Comparison of ENCODE assay signal across 1 cellular context in genomic region chr19:55228403-55229031, GRCh38.
TF ChIP-seq lines count a peak whose summit lies in the region.

TSS of gene TMEM86B (minus strand) at chr19:55228763. CDS start at chr19:55228741, 22 bp downstream.

TF ChIP-seq in HepG2, 621 proteins besides CTCF, POLR2A, EP300 and RAD21 (continued from another document):
- no peak for TF ChIP-seq ZNF646 (CRISPR knock-in tag; IDR thresholded peaks at IDR 0.05)
- TF ChIP-seq, protein P1, sequence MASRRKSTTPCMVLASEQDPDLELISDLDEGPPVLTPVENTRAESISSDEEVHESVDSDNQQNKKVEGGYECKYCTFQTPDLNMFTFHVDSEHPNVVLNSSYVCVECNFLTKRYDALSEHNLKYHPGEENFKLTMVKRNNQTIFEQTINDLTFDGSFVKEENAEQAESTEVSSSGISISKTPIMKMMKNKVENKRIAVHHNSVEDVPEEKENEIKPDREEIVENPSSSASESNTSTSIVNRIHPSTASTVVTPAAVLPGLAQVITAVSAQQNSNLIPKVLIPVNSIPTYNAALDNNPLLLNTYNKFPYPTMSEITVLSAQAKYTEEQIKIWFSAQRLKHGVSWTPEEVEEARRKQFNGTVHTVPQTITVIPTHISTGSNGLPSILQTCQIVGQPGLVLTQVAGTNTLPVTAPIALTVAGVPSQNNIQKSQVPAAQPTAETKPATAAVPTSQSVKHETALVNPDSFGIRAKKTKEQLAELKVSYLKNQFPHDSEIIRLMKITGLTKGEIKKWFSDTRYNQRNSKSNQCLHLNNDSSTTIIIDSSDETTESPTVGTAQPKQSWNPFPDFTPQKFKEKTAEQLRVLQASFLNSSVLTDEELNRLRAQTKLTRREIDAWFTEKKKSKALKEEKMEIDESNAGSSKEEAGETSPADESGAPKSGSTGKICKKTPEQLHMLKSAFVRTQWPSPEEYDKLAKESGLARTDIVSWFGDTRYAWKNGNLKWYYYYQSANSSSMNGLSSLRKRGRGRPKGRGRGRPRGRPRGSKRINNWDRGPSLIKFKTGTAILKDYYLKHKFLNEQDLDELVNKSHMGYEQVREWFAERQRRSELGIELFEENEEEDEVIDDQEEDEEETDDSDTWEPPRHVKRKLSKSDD (CRISPR knock-in tag; IDR thresholded peaks at IDR 0.05; ENCODE audit: low read depth) = no peak
- TF ChIP-seq, protein P2, sequence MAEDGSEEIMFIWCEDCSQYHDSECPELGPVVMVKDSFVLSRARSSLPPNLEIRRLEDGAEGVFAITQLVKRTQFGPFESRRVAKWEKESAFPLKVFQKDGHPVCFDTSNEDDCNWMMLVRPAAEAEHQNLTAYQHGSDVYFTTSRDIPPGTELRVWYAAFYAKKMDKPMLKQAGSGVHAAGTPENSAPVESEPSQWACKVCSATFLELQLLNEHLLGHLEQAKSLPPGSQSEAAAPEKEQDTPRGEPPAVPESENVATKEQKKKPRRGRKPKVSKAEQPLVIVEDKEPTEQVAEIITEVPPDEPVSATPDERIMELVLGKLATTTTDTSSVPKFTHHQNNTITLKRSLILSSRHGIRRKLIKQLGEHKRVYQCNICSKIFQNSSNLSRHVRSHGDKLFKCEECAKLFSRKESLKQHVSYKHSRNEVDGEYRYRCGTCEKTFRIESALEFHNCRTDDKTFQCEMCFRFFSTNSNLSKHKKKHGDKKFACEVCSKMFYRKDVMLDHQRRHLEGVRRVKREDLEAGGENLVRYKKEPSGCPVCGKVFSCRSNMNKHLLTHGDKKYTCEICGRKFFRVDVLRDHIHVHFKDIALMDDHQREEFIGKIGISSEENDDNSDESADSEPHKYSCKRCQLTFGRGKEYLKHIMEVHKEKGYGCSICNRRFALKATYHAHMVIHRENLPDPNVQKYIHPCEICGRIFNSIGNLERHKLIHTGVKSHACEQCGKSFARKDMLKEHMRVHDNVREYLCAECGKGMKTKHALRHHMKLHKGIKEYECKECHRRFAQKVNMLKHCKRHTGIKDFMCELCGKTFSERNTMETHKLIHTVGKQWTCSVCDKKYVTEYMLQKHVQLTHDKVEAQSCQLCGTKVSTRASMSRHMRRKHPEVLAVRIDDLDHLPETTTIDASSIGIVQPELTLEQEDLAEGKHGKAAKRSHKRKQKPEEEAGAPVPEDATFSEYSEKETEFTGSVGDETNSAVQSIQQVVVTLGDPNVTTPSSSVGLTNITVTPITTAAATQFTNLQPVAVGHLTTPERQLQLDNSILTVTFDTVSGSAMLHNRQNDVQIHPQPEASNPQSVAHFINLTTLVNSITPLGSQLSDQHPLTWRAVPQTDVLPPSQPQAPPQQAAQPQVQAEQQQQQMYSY (CRISPR knock-in tag; IDR thresholded peaks at IDR 0.05) = peak; percentile 23; the same call in 1 of the 2 replicates
- TF ChIP-seq ZNF136 (CRISPR knock-in tag; IDR thresholded peaks at IDR 0.05; ENCODE audit: low read depth) = no peak
- TF ChIP-seq, protein P3, sequence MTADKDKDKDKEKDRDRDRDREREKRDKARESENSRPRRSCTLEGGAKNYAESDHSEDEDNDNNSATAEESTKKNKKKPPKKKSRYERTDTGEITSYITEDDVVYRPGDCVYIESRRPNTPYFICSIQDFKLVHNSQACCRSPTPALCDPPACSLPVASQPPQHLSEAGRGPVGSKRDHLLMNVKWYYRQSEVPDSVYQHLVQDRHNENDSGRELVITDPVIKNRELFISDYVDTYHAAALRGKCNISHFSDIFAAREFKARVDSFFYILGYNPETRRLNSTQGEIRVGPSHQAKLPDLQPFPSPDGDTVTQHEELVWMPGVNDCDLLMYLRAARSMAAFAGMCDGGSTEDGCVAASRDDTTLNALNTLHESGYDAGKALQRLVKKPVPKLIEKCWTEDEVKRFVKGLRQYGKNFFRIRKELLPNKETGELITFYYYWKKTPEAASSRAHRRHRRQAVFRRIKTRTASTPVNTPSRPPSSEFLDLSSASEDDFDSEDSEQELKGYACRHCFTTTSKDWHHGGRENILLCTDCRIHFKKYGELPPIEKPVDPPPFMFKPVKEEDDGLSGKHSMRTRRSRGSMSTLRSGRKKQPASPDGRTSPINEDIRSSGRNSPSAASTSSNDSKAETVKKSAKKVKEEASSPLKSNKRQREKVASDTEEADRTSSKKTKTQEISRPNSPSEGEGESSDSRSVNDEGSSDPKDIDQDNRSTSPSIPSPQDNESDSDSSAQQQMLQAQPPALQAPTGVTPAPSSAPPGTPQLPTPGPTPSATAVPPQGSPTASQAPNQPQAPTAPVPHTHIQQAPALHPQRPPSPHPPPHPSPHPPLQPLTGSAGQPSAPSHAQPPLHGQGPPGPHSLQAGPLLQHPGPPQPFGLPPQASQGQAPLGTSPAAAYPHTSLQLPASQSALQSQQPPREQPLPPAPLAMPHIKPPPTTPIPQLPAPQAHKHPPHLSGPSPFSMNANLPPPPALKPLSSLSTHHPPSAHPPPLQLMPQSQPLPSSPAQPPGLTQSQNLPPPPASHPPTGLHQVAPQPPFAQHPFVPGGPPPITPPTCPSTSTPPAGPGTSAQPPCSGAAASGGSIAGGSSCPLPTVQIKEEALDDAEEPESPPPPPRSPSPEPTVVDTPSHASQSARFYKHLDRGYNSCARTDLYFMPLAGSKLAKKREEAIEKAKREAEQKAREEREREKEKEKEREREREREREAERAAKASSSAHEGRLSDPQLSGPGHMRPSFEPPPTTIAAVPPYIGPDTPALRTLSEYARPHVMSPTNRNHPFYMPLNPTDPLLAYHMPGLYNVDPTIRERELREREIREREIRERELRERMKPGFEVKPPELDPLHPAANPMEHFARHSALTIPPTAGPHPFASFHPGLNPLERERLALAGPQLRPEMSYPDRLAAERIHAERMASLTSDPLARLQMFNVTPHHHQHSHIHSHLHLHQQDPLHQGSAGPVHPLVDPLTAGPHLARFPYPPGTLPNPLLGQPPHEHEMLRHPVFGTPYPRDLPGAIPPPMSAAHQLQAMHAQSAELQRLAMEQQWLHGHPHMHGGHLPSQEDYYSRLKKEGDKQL (CRISPR knock-in tag; IDR thresholded peaks at IDR 0.05; ENCODE audit: low read depth) = no peak
- TF ChIP-seq ZBTB7A (CRISPR knock-in tag; IDR thresholded peaks at IDR 0.05) = peak; percentile 61; the same call in 1 of the 2 replicates
- no peak for TF ChIP-seq HMGA1 (CRISPR knock-in tag; conservative IDR thresholded peaks at IDR 0.05)
- TF ChIP-seq U2AF1 (optimal IDR thresholded peaks at IDR 0.05; ENCODE audit: low read depth, low read length) = no peak
- no peak for TF ChIP-seq CREM (IDR thresholded peaks at IDR 0.05)
- TF ChIP-seq CREM (CRISPR knock-in tag; IDR thresholded peaks at IDR 0.05) = no peak
- TF ChIP-seq RCOR2 (CRISPR knock-in tag; IDR thresholded peaks at IDR 0.05) = no peak
- TF ChIP-seq CBX2 (IDR thresholded peaks at IDR 0.05; ENCODE audit: low read depth, low read length) = no peak
- no peak for TF ChIP-seq CBX2 (CRISPR knock-in tag; IDR thresholded peaks at IDR 0.05; ENCODE audit: low read depth)
- peak; percentile 72; the same call in 1 of the 2 replicates for TF ChIP-seq ZNF430 (CRISPR knock-in tag; IDR thresholded peaks at IDR 0.05)
- TF ChIP-seq ZNF570 (CRISPR knock-in tag; IDR thresholded peaks at IDR 0.05; ENCODE audit: borderline replicate concordance) = no peak
- no peak for TF ChIP-seq ZC3H13 (CRISPR knock-in tag; IDR thresholded peaks at IDR 0.05)
- peak; percentile 15 for TF ChIP-seq AGO1 (IDR thresholded peaks at IDR 0.05; ENCODE audit: low read depth, low read length, poor library complexity, severe bottlenecking)
- TF ChIP-seq LCORL (IDR thresholded peaks at IDR 0.05) = no peak
- TF ChIP-seq LCORL (CRISPR knock-in tag; IDR thresholded peaks at IDR 0.05) = peak; percentile 87
